Comparison of ENCODE assay signal across 1 cellular context in the genomic region with DNA sequence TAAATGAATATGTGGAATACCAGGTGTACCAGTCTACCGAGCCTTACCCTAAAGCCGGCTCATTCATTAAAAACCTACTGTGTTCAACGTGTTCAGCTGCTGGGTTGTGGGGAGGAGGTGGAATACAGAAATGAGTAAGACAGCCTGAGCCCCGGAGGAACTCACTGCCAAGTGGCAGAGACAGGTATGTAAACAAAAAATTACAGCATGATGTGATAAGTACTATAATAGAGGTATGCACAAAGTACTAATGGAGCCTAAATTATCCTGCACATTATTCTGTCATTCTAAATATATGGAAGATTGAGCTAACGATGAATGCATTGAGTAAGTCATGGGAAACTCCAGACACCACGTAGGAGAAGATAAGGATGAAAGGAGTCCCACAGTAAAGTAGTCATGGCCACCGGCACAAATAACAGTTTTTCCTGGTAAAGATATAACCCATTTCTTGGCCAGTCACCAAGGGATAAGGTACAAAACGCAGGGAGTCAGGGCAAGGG.
TF ChIP-seq lines count a peak whose summit lies in the region.

No MANE protein-coding gene starts in this region.

TF ChIP-seq in HEK293, 187 proteins besides CTCF, POLR2A, EP300 and RAD21 (continued from another document):
- TF ChIP-seq ZNF184 (tag by site-specific recombination; IDR thresholded peaks at IDR 0.05), result 0 out of 2 replicates have a peak, but pooled peaks have one; percentile 16
- TF ChIP-seq ZNF76 (tag by site-specific recombination; IDR thresholded peaks at IDR 0.05; ENCODE audit: borderline replicate concordance, low read depth), result no peak
- TF ChIP-seq ZBTB20 (tag by site-specific recombination; IDR thresholded peaks at IDR 0.05), result 0 out of 2 replicates have a peak, but pooled peaks have one; percentile 9
- TF ChIP-seq SALL2 (tag by site-specific recombination; IDR thresholded peaks at IDR 0.05; ENCODE audit: borderline replicate concordance), result no peak
- TF ChIP-seq ZNF596 (tag by site-specific recombination; IDR thresholded peaks at IDR 0.05), result no peak
- no peak for TF ChIP-seq ZNF549 (tag by site-specific recombination; IDR thresholded peaks at IDR 0.05)
- no peak for TF ChIP-seq ZNF837 (tag by site-specific recombination; IDR thresholded peaks at IDR 0.05)
- peak; percentile 85 for TF ChIP-seq FEZF1 (tag by site-specific recombination; IDR thresholded peaks at IDR 0.05)
- TF ChIP-seq ZNF768 (tag by site-specific recombination; IDR thresholded peaks at IDR 0.05), result no peak
- TF ChIP-seq ZNF707 (tag by site-specific recombination; IDR thresholded peaks at IDR 0.05), result no peak
- no peak for TF ChIP-seq ZNF521 (tag by site-specific recombination; IDR thresholded peaks at IDR 0.05)
- TF ChIP-seq ZNF132 (tag by site-specific recombination; IDR thresholded peaks at IDR 0.05; ENCODE audit: borderline replicate concordance), result no peak
- TF ChIP-seq ZNF558 (tag by site-specific recombination; IDR thresholded peaks at IDR 0.05), result no peak
- TF ChIP-seq, protein P1, sequence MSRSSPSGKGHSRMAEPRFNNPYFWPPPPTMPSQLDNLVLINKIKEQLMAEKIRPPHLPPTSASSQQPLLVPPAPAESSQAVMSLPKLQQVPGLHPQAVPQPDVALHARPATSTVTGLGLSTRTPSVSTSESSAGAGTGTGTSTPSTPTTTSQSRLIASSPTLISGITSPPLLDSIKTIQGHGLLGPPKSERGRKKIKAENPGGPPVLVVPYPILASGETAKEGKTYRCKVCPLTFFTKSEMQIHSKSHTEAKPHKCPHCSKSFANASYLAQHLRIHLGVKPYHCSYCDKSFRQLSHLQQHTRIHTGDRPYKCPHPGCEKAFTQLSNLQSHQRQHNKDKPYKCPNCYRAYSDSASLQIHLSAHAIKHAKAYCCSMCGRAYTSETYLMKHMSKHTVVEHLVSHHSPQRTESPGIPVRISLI (tag by site-specific recombination; IDR thresholded peaks at IDR 0.05), result no peak
- TF ChIP-seq, protein P2, sequence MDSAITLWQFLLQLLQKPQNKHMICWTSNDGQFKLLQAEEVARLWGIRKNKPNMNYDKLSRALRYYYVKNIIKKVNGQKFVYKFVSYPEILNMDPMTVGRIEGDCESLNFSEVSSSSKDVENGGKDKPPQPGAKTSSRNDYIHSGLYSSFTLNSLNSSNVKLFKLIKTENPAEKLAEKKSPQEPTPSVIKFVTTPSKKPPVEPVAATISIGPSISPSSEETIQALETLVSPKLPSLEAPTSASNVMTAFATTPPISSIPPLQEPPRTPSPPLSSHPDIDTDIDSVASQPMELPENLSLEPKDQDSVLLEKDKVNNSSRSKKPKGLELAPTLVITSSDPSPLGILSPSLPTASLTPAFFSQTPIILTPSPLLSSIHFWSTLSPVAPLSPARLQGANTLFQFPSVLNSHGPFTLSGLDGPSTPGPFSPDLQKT (IDR thresholded peaks at IDR 0.05; ENCODE audit: borderline replicate concordance, low read depth, low read length), result no peak
- no peak for TF ChIP-seq ZNF391 (tag by site-specific recombination; IDR thresholded peaks at IDR 0.05; ENCODE audit: borderline replicate concordance, low read depth)
- no peak for TF ChIP-seq ZBTB21 (tag by site-specific recombination; IDR thresholded peaks at IDR 0.05)
- TF ChIP-seq, protein P3, sequence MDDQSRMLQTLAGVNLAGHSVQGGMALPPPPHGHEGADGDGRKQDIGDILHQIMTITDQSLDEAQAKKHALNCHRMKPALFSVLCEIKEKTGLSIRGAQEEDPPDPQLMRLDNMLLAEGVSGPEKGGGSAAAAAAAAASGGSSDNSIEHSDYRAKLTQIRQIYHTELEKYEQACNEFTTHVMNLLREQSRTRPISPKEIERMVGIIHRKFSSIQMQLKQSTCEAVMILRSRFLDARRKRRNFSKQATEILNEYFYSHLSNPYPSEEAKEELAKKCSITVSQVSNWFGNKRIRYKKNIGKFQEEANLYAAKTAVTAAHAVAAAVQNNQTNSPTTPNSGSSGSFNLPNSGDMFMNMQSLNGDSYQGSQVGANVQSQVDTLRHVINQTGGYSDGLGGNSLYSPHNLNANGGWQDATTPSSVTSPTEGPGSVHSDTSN (CRISPR knock-in tag; IDR thresholded peaks at IDR 0.05), result no peak
- TF ChIP-seq, protein P4, sequence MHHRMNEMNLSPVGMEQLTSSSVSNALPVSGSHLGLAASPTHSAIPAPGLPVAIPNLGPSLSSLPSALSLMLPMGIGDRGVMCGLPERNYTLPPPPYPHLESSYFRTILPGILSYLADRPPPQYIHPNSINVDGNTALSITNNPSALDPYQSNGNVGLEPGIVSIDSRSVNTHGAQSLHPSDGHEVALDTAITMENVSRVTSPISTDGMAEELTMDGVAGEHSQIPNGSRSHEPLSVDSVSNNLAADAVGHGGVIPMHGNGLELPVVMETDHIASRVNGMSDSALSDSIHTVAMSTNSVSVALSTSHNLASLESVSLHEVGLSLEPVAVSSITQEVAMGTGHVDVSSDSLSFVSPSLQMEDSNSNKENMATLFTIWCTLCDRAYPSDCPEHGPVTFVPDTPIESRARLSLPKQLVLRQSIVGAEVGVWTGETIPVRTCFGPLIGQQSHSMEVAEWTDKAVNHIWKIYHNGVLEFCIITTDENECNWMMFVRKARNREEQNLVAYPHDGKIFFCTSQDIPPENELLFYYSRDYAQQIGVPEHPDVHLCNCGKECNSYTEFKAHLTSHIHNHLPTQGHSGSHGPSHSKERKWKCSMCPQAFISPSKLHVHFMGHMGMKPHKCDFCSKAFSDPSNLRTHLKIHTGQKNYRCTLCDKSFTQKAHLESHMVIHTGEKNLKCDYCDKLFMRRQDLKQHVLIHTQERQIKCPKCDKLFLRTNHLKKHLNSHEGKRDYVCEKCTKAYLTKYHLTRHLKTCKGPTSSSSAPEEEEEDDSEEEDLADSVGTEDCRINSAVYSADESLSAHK (tag by site-specific recombination; IDR thresholded peaks at IDR 0.05), result no peak
- no peak for TF ChIP-seq ZNF555 (tag by site-specific recombination; conservative IDR thresholded peaks at IDR 0.05)
- TF ChIP-seq YY1 (tag by site-specific recombination; IDR thresholded peaks at IDR 0.05), result no peak
- TF ChIP-seq, protein P5, sequence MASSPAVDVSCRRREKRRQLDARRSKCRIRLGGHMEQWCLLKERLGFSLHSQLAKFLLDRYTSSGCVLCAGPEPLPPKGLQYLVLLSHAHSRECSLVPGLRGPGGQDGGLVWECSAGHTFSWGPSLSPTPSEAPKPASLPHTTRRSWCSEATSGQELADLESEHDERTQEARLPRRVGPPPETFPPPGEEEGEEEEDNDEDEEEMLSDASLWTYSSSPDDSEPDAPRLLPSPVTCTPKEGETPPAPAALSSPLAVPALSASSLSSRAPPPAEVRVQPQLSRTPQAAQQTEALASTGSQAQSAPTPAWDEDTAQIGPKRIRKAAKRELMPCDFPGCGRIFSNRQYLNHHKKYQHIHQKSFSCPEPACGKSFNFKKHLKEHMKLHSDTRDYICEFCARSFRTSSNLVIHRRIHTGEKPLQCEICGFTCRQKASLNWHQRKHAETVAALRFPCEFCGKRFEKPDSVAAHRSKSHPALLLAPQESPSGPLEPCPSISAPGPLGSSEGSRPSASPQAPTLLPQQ (tag by site-specific recombination; IDR thresholded peaks at IDR 0.05), result 0 out of 2 replicates have a peak, but pooled peaks have one; percentile 14
- TF ChIP-seq RBAK (tag by site-specific recombination; IDR thresholded peaks at IDR 0.05), result no peak
- TF ChIP-seq ZNF600 (tag by site-specific recombination; IDR thresholded peaks at IDR 0.05), result peak; percentile 77
- TF ChIP-seq ZNF223 (tag by site-specific recombination; IDR thresholded peaks at IDR 0.05), result no peak
TF ChIP-seq in HEK293: peak in this region for 12.
